ENCODE assay signal across 8 cellular contexts in genomic region chr5:152271420-152271819, GRCh38.
DNase-seq lines count a peak whose midpoint lies in the region; ATAC-seq, FAIRE-seq and TF ChIP-seq lines count a peak whose summit lies in the region.

No MANE protein-coding gene starts in this region.

- TF ChIP-seq EP300 in A549 (IDR thresholded peaks at IDR 0.05), result no peak

- no peak overlapping the region for H3K9ac ChIP-seq in OCI-LY1 (ENCODE audit: low read length)

- WGBS in A549 (ENCODE audit: missing lambda C conversion rate), result 4% methylated on average over 5 of the region's 5 CpGs
- 32% methylated on average over 5 of the region's 5 CpGs for WGBS in right cardiac atrium

- no peak overlapping the region for H3K4me3 Mint-ChIP-seq in activated T-helper 1 cell treated with anti-CD3 and anti-CD28 coated beads, Interleukin-12 subunit alpha, Interleukin-12 subunit beta, Interleukin-2, Interleukin-4 antibody, amounts not matched to agents 30 ng/mL and 10 ng/mL and 1 ng/mL, durations not matched to agents 14 hours and 24 hours and 36 hours

- no peak overlapping the region for H3K27ac ChIP-seq in A549
- no peak overlapping the region for H3K27ac ChIP-seq in OCI-LY1 (ENCODE audit: low read depth, low read length, poor library complexity, severe bottlenecking)
- no peak overlapping the region for H3K27ac ChIP-seq in right cardiac atrium (ENCODE audit: low read length)

- no peak overlapping the region for H2AFZ ChIP-seq in OCI-LY1 (ENCODE audit: low read length)

- no peaks in the 10 kb centered on the region for H3K36me3 ChIP-seq in OCI-LY1 (ENCODE audit: insufficient read depth, low read length)

- no peaks in the 10 kb centered on the region for H3K4me1 ChIP-seq in A549
- no peaks in the 10 kb centered on the region for H3K4me1 ChIP-seq in OCI-LY1 (ENCODE audit: insufficient read depth, low read length, severe bottlenecking)
- H3K4me1 ChIP-seq in right cardiac atrium (ENCODE audit: control insufficient read depth, insufficient read depth, low read length), result peaks cover 2% of the 10 kb centered on the region

- POLR2A ChIA-PET in A549 (lab: Yijun Ruan, JAX), result no interaction called here

- DNase-seq in A549 (ENCODE audit: low read depth in 1 of 2, low spot score in 1 of 2), result peak; percentile 1 to 26
- peak; percentile 6 for DNase-seq in GM20000 (ENCODE audit: low spot score)
- DNase-seq in right cardiac atrium, result peak in 2 of 3 donors; percentile 25 to 43
- DNase-seq in stimulated activated CD8-positive, alpha-beta memory T cell treated with anti-CD3 and anti-CD28 coated beads, Interleukin-4, amount 100 ng/mL, for 48 hours, result no peak
- no peak for DNase-seq in stimulated activated CD4-positive, alpha-beta T cell treated with anti-CD3 and anti-CD28 coated beads, Interleukin-1b, Interleukin-23, amount 100 ng/mL, for 48 hours
- no peak for DNase-seq in activated T-helper 1 cell treated with anti-CD3 and anti-CD28 coated beads, Interleukin-12 subunit alpha, Interleukin-12 subunit beta, Interleukin-2, Interleukin-4 antibody, amounts not matched to agents 30 ng/mL and 10 ng/mL and 1 ng/mL, durations not matched to agents 14 hours and 24 hours and 36 hours (ENCODE audit: low spot score)

- TF ChIP-seq RAD21 in A549 (conservative IDR thresholded peaks at IDR 0.05 in 1 of 2, IDR thresholded peaks at IDR 0.05 in 1 of 2), result peak; percentile 20 to 52; a peak in 2 of 5 replicates

- FAIRE-seq in A549 (lab: Jason Lieb, UNC), result no peak

- no peaks in the 10 kb centered on the region for H3K4me1 Mint-ChIP-seq in activated T-helper 1 cell treated with anti-CD3 and anti-CD28 coated beads, Interleukin-12 subunit alpha, Interleukin-12 subunit beta, Interleukin-2, Interleukin-4 antibody, amounts not matched to agents 30 ng/mL and 10 ng/mL and 1 ng/mL, durations not matched to agents 14 hours and 24 hours and 36 hours (ENCODE audit: low read depth)

- intact Hi-C loops in right cardiac atrium (cut with DNase I), result loop anchor here in 1 of 4 donors (10.0 kb wide), 1 partner anchor 447 kb away; no protein-coding TSS in a partner anchor
- intact Hi-C loops in activated T-helper 1 cell treated with anti-CD3 and anti-CD28 coated beads, Interleukin-12 subunit alpha, Interleukin-12 subunit beta, Interleukin-2, Interleukin-4 antibody, amounts not matched to agents 30 ng/mL and 10 ng/mL and 1 ng/mL, durations not matched to agents 14 hours and 24 hours and 36 hours (cut with micrococcal nuclease), result no loop called here

- peak in 1 of 2 experiments; percentile 64; a peak in 3 of 6 replicates for ATAC-seq in A549
- ATAC-seq in right cardiac atrium, result peak; percentile 63 to 74
- no peak for ATAC-seq in GM21737 (IDR thresholded peaks at IDR 0.05; ENCODE audit: unreplicated experiment)

- no peaks in the 10 kb centered on the region for H3K9me2 ChIP-seq in OCI-LY1 (ENCODE audit: low read depth, low read length)

- H3K4me2 ChIP-seq in A549 (no peak overlapping the region), OCI-LY1 (ENCODE audit: low read length) (no peak overlapping the region)

- H4K20me1 ChIP-seq in OCI-LY1 (ENCODE audit: insufficient read depth, low read length), result no peaks in the 10 kb centered on the region

- H3K27me3 Mint-ChIP-seq in activated T-helper 1 cell treated with anti-CD3 and anti-CD28 coated beads, Interleukin-12 subunit alpha, Interleukin-12 subunit beta, Interleukin-2, Interleukin-4 antibody, amounts not matched to agents 30 ng/mL and 10 ng/mL and 1 ng/mL, durations not matched to agents 14 hours and 24 hours and 36 hours (ENCODE audit: insufficient read depth), result peaks cover 3% of the 10 kb centered on the region

- H3K9me3 ChIP-seq in A549, result no peaks in the 10 kb centered on the region
- H3K9me3 ChIP-seq in OCI-LY1 (ENCODE audit: low read length), result no peaks in the 10 kb centered on the region
- H3K9me3 ChIP-seq in right cardiac atrium (ENCODE audit: control insufficient read depth, low read length), result no peaks in the 10 kb centered on the region

- no peaks in the 10 kb centered on the region for H3K79me2 ChIP-seq in OCI-LY1 (ENCODE audit: insufficient read depth, low read length)

- H3K9me3 Mint-ChIP-seq in activated T-helper 1 cell treated with anti-CD3 and anti-CD28 coated beads, Interleukin-12 subunit alpha, Interleukin-12 subunit beta, Interleukin-2, Interleukin-4 antibody, amounts not matched to agents 30 ng/mL and 10 ng/mL and 1 ng/mL, durations not matched to agents 14 hours and 24 hours and 36 hours, result no peaks in the 10 kb centered on the region

- H3K27me3 ChIP-seq in OCI-LY1 (ENCODE audit: insufficient read depth, low read length), result no peaks in the 10 kb centered on the region
- H3K27me3 ChIP-seq in right cardiac atrium (ENCODE audit: control insufficient read depth, insufficient read depth), result no peaks in the 10 kb centered on the region

- H3K4me3 ChIP-seq in A549 (no peak overlapping the region), OCI-LY1 (ENCODE audit: low read depth, low read length, poor library complexity, severe bottlenecking) (no peak overlapping the region), right cardiac atrium (ENCODE audit: low read length) (no peak overlapping the region)

- H3K36me3 Mint-ChIP-seq in activated T-helper 1 cell treated with anti-CD3 and anti-CD28 coated beads, Interleukin-12 subunit alpha, Interleukin-12 subunit beta, Interleukin-2, Interleukin-4 antibody, amounts not matched to agents 30 ng/mL and 10 ng/mL and 1 ng/mL, durations not matched to agents 14 hours and 24 hours and 36 hours (ENCODE audit: low read depth), result no peaks in the 10 kb centered on the region

- TF ChIP-seq POLR2A in A549 (IDR thresholded peaks at IDR 0.05; ENCODE audit: low read length), result no peak

- H3F3A ChIP-seq in OCI-LY1 (ENCODE audit: insufficient read depth, low read length), result no peaks in the 10 kb centered on the region

- CTCF ChIA-PET in A549 (lab: Yijun Ruan, JAX), result no interaction called here

- no peak overlapping the region for H3K27ac Mint-ChIP-seq in activated T-helper 1 cell treated with anti-CD3 and anti-CD28 coated beads, Interleukin-12 subunit alpha, Interleukin-12 subunit beta, Interleukin-2, Interleukin-4 antibody, amounts not matched to agents 30 ng/mL and 10 ng/mL and 1 ng/mL, durations not matched to agents 14 hours and 24 hours and 36 hours

- TF ChIP-seq CTCF in A549 (IDR thresholded peaks at IDR 0.05) (no peak), GM20000 (IDR thresholded peaks at IDR 0.05; ENCODE audit: extremely low read depth, missing control alignments) (no peak), OCI-LY1 (IDR thresholded peaks at IDR 0.05; ENCODE audit: low read length) (peak; percentile 33; the same call in 1 of the 2 replicates)

TF ChIP-seq in A549, 52 proteins besides CTCF, POLR2A, EP300 and RAD21:
- TF ChIP-seq SREBF2 (IDR thresholded peaks at IDR 0.05) (no peak), HOXB5 (CRISPR knock-in tag; IDR thresholded peaks at IDR 0.05) (no peak), TFCP2L1 (CRISPR knock-in tag; IDR thresholded peaks at IDR 0.05) (no peak), CHD4 (IDR thresholded peaks at IDR 0.05; ENCODE audit: borderline replicate concordance) (no peak), ZFP36 (IDR thresholded peaks at IDR 0.05; ENCODE audit: borderline replicate concordance, partially characterized antibody) (no peak), TP53 (CRISPR knock-in tag; IDR thresholded peaks at IDR 0.05) (no peak), RNF2 (IDR thresholded peaks at IDR 0.05; ENCODE audit: borderline replicate concordance, low read depth) (no peak), CEBPB (IDR thresholded peaks at IDR 0.05) (no peak)
- TF ChIP-seq, protein P1, sequence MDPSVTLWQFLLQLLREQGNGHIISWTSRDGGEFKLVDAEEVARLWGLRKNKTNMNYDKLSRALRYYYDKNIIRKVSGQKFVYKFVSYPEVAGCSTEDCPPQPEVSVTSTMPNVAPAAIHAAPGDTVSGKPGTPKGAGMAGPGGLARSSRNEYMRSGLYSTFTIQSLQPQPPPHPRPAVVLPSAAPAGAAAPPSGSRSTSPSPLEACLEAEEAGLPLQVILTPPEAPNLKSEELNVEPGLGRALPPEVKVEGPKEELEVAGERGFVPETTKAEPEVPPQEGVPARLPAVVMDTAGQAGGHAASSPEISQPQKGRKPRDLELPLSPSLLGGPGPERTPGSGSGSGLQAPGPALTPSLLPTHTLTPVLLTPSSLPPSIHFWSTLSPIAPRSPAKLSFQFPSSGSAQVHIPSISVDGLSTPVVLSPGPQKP (IDR thresholded peaks at IDR 0.05; ENCODE audit: low read depth, low read length), result no peak
- TF ChIP-seq, protein P2, sequence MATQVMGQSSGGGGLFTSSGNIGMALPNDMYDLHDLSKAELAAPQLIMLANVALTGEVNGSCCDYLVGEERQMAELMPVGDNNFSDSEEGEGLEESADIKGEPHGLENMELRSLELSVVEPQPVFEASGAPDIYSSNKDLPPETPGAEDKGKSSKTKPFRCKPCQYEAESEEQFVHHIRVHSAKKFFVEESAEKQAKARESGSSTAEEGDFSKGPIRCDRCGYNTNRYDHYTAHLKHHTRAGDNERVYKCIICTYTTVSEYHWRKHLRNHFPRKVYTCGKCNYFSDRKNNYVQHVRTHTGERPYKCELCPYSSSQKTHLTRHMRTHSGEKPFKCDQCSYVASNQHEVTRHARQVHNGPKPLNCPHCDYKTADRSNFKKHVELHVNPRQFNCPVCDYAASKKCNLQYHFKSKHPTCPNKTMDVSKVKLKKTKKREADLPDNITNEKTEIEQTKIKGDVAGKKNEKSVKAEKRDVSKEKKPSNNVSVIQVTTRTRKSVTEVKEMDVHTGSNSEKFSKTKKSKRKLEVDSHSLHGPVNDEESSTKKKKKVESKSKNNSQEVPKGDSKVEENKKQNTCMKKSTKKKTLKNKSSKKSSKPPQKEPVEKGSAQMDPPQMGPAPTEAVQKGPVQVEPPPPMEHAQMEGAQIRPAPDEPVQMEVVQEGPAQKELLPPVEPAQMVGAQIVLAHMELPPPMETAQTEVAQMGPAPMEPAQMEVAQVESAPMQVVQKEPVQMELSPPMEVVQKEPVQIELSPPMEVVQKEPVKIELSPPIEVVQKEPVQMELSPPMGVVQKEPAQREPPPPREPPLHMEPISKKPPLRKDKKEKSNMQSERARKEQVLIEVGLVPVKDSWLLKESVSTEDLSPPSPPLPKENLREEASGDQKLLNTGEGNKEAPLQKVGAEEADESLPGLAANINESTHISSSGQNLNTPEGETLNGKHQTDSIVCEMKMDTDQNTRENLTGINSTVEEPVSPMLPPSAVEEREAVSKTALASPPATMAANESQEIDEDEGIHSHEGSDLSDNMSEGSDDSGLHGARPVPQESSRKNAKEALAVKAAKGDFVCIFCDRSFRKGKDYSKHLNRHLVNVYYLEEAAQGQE (IDR thresholded peaks at IDR 0.05), result no peak

Comparison
In these comparisons a context has a peak if more than half of its experiments do, and no peak if none do; other contexts are left out.
1. DNase-seq: peak in A549 (2 of 2), GM20000 (single experiment) and right cardiac atrium (2 of 3); none in stimulated activated CD8-positive, alpha-beta memory T cell treated with anti-CD3 and anti-CD28 coated beads, Interleukin-4, amount 100 ng/mL, for 48 hours (single experiment), stimulated activated CD4-positive, alpha-beta T cell treated with anti-CD3 and anti-CD28 coated beads, Interleukin-1b, Interleukin-23, amount 100 ng/mL, for 48 hours (single experiment) and activated T-helper 1 cell treated with anti-CD3 and anti-CD28 coated beads, Interleukin-12 subunit alpha, Interleukin-12 subunit beta, Interleukin-2, Interleukin-4 antibody, amounts not matched to agents 30 ng/mL and 10 ng/mL and 1 ng/mL, durations not matched to agents 14 hours and 24 hours and 36 hours (single experiment).